8 cellular contexts compared by ENCODE assay signal in the genomic region with DNA sequence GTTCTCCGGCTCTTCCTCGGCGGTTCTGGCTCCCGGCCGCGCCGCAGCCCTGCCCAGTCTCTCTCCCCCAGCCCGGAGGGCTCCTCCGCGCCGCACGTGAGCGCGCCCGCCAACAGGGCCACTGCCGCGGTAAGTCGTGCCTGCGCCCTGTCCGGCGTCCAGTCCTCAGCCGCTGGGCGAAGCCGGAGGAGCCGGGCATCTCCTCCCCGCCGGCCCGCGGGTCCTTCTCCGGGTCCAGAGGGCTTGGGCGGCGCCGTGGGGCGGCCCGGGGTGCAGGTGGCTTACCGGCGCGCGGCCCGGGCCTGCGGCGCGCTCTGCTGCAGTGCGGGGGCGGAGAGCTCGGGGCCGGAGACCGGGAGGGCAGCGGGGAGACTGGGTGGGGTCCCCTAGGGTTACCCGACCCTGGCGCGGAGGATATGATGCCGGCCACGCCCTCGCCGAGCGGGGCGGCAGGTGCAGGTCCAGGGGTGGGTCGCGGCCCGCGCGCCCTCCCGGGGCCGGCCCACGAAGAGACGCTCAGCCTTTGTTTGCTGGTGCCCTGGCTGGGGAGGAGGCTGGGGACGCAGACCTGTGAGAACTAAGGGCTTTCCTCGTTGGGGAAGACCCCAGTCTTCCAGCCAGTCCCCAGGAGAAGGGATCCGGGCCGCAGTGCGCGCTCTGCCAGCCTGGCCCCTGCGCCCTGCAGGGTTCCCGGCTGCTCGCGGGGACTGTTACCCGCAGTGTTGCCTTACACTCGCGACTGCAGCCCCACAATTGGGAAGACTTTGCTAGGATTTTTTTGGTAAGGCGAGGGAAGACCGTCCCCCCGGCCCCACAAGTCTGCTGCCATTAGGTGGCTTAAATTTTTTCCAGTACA. TPM values are rescaled to one million over a fixed set of nuclear protein-coding genes. Genes with fewer than 3 reads are reported as not detected.
DNase-seq lines count a peak whose midpoint lies in the region; ATAC-seq, FAIRE-seq and TF ChIP-seq lines count a peak whose summit lies in the region.

Gene DOP1B (plus strand): TSS at position 10 of the 856 bp plus-strand sequence. CDS start 7,910 bp downstream, outside the sequence.

- POLR2A ChIA-PET in AG04450 (lab: Yijun Ruan, JAX) (no interaction called here), K562 (lab: Yijun Ruan, JAX) (no interaction called here)

- peak within 1 kb of the TSS; percentile 48 to 95; a peak in 3 of 4 replicates for H3K9ac ChIP-seq in K562 (ENCODE audit: insufficient read depth in 1 of 2, low read depth in 2 of 2, low read length in 2 of 2)

- H4K20me1 ChIP-seq in K562 (replicated peaks; ENCODE audit: control insufficient read depth, insufficient read depth, low read length): no peaks in the 10 kb centered on the region

- CTCF ChIA-PET in AG04450 (lab: Charles Lee): no interaction called here
- CTCF ChIA-PET in K562 (lab: Yijun Ruan, JAX; ENCODE audit: low intra/inter-chr PET ratio): no interaction called here

- peak within 1 kb of the TSS; percentile 82 for H3K4me2 ChIP-seq in K562 (ENCODE audit: insufficient read depth, low read length)

- TF ChIP-seq EP300 in K562 (IDR thresholded peaks at IDR 0.05; ENCODE audit: low read length): no peak

- no peak for DNase-seq in AG04450 (ENCODE audit: low read depth, low spot score)
- DNase-seq in RPMI8226: peak; percentile 69
- peak in 3 of 4 experiments; percentile 53 to 80 (median 80) for DNase-seq in K562 (ENCODE audit: extremely low read depth in 1 of 4, low spot score in 3 of 4)
- DNase-seq in iPS-NIHi11 (ENCODE audit: low spot score): peak; percentile 64
- DNase-seq in stimulated activated CD4-positive, alpha-beta T cell treated with anti-CD3 and anti-CD28 coated beads, Interleukin-1b, Interleukin-23, amount 100 ng/mL, for 48 hours: peak; percentile 35
- no peak for DNase-seq in GM19238 (ENCODE audit: insufficient read length, low spot score)

- no peaks in the 10 kb centered on the region for H3K79me2 ChIP-seq in K562 (ENCODE audit: control insufficient read depth, insufficient read depth, low read length)

- H2AFZ ChIP-seq in K562 (ENCODE audit: low read depth, low read length): peak within 1 kb of the TSS; percentile 95

- H3K36me3 ChIP-seq in K562 (ENCODE audit: control insufficient read depth, insufficient read depth, low read length): no peaks in the 10 kb centered on the region

- no peaks in the 10 kb centered on the region for H3K9me1 ChIP-seq in K562 (ENCODE audit: control insufficient read depth, insufficient read depth, low read length)

- intact Hi-C loops in K562 (cut with micrococcal nuclease): loop anchor here (1.0 kb wide), 1 partner anchor 164 kb away; no protein-coding TSS in a partner anchor

- no peak within 1 kb of the TSS for H3K27ac ChIP-seq in AG04450 (ENCODE audit: low read depth, low read length)
- H3K27ac ChIP-seq in K562 (ENCODE audit: extremely low read depth, low read depth, low read length): peak within 1 kb of the TSS; percentile 49; the same call in 1 of the 3 replicates

- H3K4me3 ChIP-seq in AG04450 (ENCODE audit: low read depth, low read length) (peak within 1 kb of the TSS; percentile 81), K562 (peak within 1 kb of the TSS; percentile 76)

- ATAC-seq in GM18907 (IDR thresholded peaks at IDR 0.05; ENCODE audit: unreplicated experiment) (peak; percentile 29), HG03103 (IDR thresholded peaks at IDR 0.05; ENCODE audit: low read depth, unreplicated experiment) (peak; percentile 25), K562 (peak; percentile 58)

- no peaks in the 10 kb centered on the region; the same call in 1 of the 2 replicates for H3K9me3 ChIP-seq in AG04450 (ENCODE audit: control insufficient read depth, insufficient read depth, low read length)
- no peaks in the 10 kb centered on the region for H3K9me3 ChIP-seq in K562 (replicated peaks; ENCODE audit: control insufficient read depth, insufficient read depth, low read depth, low read length)

- in situ Hi-C loops in K562 (cut with MboI): no loop called here

- no peak for FAIRE-seq in K562 (lab: Jason Lieb, UNC)

- no peak for TF ChIP-seq RAD21 in K562 (CRISPR knock-in tag; conservative IDR thresholded peaks at IDR 0.05 in 1 of 2, IDR thresholded peaks at IDR 0.05 in 1 of 2)

- TF ChIP-seq CTCF in AG04450 (IDR thresholded peaks at IDR 0.05; ENCODE audit: low read depth, low read length): no peak
- TF ChIP-seq CTCF in K562 (IDR thresholded peaks at IDR 0.05 in 2 of 3, conservative IDR thresholded peaks at IDR 0.05 in 1 of 3; ENCODE audit: insufficient read depth in 2 of 3, low read depth in 1 of 3, low read length in 3 of 3): no peak

- H3K4me1 ChIP-seq in K562 (replicated peaks in 1 of 2; ENCODE audit: control insufficient read depth in 2 of 2, insufficient read depth in 2 of 2, low read length in 2 of 2): peaks cover 11 to 19% of the 10 kb centered on the region in 2 experiments; a peak in 4 of 5 replicates

- 5% methylated on average over 58 of the region's 83 CpGs for WGBS in K562 (ENCODE audit: insufficient coverage, low coverage, missing lambda C conversion rate)

- peak; percentile 36; the same call in 1 of the 2 replicates for TF ChIP-seq POLR2A in K562 (conservative IDR thresholded peaks at IDR 0.05)

- H3K27me3 ChIP-seq in AG04450 (ENCODE audit: control insufficient read depth, insufficient read depth, low read length): no peaks in the 10 kb centered on the region
- H3K27me3 ChIP-seq in K562 (ENCODE audit: control insufficient read depth in 2 of 2, insufficient read depth in 2 of 2, low read length in 2 of 2): peaks cover 6 to 33% of the 10 kb centered on the region in 2 experiments; a peak in 4 of 5 replicates

- BruUV-seq in K562 (replicated peaks; lab: Mats Ljungman, UMichigan): no TSS peak

TF ChIP-seq in K562, 482 proteins besides CTCF, POLR2A, EP300 and RAD21 (continues in another document):
- TF ChIP-seq JUNB (CRISPR knock-in tag; conservative IDR thresholded peaks at IDR 0.05): no peak
- no peak for TF ChIP-seq LCOR (CRISPR knock-in tag; IDR thresholded peaks at IDR 0.05)
- TF ChIP-seq, protein P1, sequence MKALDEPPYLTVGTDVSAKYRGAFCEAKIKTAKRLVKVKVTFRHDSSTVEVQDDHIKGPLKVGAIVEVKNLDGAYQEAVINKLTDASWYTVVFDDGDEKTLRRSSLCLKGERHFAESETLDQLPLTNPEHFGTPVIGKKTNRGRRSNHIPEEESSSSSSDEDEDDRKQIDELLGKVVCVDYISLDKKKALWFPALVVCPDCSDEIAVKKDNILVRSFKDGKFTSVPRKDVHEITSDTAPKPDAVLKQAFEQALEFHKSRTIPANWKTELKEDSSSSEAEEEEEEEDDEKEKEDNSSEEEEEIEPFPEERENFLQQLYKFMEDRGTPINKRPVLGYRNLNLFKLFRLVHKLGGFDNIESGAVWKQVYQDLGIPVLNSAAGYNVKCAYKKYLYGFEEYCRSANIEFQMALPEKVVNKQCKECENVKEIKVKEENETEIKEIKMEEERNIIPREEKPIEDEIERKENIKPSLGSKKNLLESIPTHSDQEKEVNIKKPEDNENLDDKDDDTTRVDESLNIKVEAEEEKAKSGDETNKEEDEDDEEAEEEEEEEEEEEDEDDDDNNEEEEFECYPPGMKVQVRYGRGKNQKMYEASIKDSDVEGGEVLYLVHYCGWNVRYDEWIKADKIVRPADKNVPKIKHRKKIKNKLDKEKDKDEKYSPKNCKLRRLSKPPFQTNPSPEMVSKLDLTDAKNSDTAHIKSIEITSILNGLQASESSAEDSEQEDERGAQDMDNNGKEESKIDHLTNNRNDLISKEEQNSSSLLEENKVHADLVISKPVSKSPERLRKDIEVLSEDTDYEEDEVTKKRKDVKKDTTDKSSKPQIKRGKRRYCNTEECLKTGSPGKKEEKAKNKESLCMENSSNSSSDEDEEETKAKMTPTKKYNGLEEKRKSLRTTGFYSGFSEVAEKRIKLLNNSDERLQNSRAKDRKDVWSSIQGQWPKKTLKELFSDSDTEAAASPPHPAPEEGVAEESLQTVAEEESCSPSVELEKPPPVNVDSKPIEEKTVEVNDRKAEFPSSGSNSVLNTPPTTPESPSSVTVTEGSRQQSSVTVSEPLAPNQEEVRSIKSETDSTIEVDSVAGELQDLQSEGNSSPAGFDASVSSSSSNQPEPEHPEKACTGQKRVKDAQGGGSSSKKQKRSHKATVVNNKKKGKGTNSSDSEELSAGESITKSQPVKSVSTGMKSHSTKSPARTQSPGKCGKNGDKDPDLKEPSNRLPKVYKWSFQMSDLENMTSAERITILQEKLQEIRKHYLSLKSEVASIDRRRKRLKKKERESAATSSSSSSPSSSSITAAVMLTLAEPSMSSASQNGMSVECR (CRISPR knock-in tag; IDR thresholded peaks at IDR 0.05): peak; percentile 69; the same call in 1 of the 2 replicates
- no peak for TF ChIP-seq ASH1L (IDR thresholded peaks at IDR 0.05; ENCODE audit: borderline replicate concordance, low read depth, partially characterized antibody)
- no peak for TF ChIP-seq FOXA1 (IDR thresholded peaks at IDR 0.05; ENCODE audit: borderline replicate concordance)
- peak; percentile 79 for TF ChIP-seq BHLHE40 (IDR thresholded peaks at IDR 0.05; ENCODE audit: low read length)
- no peak for TF ChIP-seq ATF1 (CRISPR knock-in tag; IDR thresholded peaks at IDR 0.05)
- peak; percentile 24; the same call in 1 of the 2 replicates for TF ChIP-seq ATF1 (tag; IDR thresholded peaks at IDR 0.05)
- TF ChIP-seq ZBTB1 (CRISPR knock-in tag; IDR thresholded peaks at IDR 0.05; ENCODE audit: borderline replicate concordance, low read depth): peak; percentile 78

RNA-seq across cellular contexts. Expression of gene DOP1B, which starts in this region (rescaled TPM):
- polyA plus RNA-seq in AG04450 (2011; rRNA removed) (7.3 and 8.9 TPM in 2 replicates), K562 (2011; rRNA removed) (0.75 and 1.1 TPM in 2 replicates), K562 (2014; fragmentation: Illumina TruSeq; extraction: Trizol) (0.64 and 0.68 TPM in 2 replicates), K562 (2014; fragmentation: Nextera tagmentation; extraction: Ambion mirVana) (under 1 TPM; 0.04 to 0.06 TPM), K562 (2014; rRNA removed) (0.45 and 0.76 TPM in 2 replicates)
- 11.9 and 12.9 TPM in 2 replicates for polyA minus RNA-seq in AG04450 (2011; rRNA and poly(A)+ RNA removed)
- total RNA-seq in K562 (2011; cell fraction: chromatin; rRNA removed; ENCODE audit: low replicate concordance): 1.3 and 1.7 TPM in 2 replicates
- 1.2 and 1.8 TPM in 2 replicates for total RNA-seq in K562 (2011; cell fraction: nucleolus; rRNA removed)
- 1.2 and 2.0 TPM in 2 replicates for total RNA-seq in K562 (2011; cell fraction: nucleoplasm; rRNA removed)
- total RNA-seq in K562 (2014; rRNA removed) (0.32 and 0.41 TPM in 2 replicates), K562 (2014; rRNA removed; fragmentation: Illumina TruSeq; extraction: Trizol) (1.2 and 1.4 TPM in 2 replicates), K562 (2015; rRNA removed; fragmentation: Illumina TruSeq; extraction: Trizol) (0.58 and 0.79 TPM in 2 replicates), K562 (2021) (1.8 and 2.2 TPM in 2 replicates)
- polyA plus RNA-seq in K562 (2011; cell fraction: cytosol; rRNA removed): 0.58 and 1.6 TPM in 2 replicates
- polyA plus RNA-seq in K562 (2011; cell fraction: nucleus; rRNA removed): 0.65 and 2.5 TPM in 2 replicates
- polyA plus RNA-seq in K562 (2012): 1.0 and 2.3 TPM in 2 replicates
- polyA minus RNA-seq in K562 (2011; rRNA and poly(A)+ RNA removed): 0.28 and 2.0 TPM in 2 replicates
- polyA minus RNA-seq in K562 (2011; cell fraction: cytosol; rRNA and poly(A)+ RNA removed): 0.67 and 2.3 TPM in 2 replicates
- 0.94 and 3.0 TPM in 2 replicates for polyA minus RNA-seq in K562 (2011; cell fraction: nucleus; rRNA and poly(A)+ RNA removed)

Comparison
In these comparisons a context has a peak if more than half of its experiments do, and no peak if none do; other contexts are left out.
1. DNase-seq: peak in RPMI8226 (single experiment), K562 (3 of 4), iPS-NIHi11 (single experiment) and stimulated activated CD4-positive, alpha-beta T cell treated with anti-CD3 and anti-CD28 coated beads, Interleukin-1b, Interleukin-23, amount 100 ng/mL, for 48 hours (single experiment); none in AG04450 (single experiment) and GM19238 (single experiment).
2. Peak in every context shown above with its lines, with median percentiles within 50 percentile points of each other: ATAC-seq.